19 cellular contexts compared by ENCODE assay signal in genomic region chr19:11942843-11943108, GRCh38. TPM values are rescaled to one million over a fixed set of nuclear protein-coding genes. Genes with fewer than 3 reads are reported as not detected.
"Had no signal": no experiment of that assay in that cellular context is flagged by ENCODE, and none has a peak within 500 bp of the region (broad histone marks: within the 10 kb centered on the region; RNA-seq: fewer than 3 reads in every experiment).

No MANE protein-coding gene starts in this region.

- H3K27me3 Mint-ChIP-seq: activated CD4-positive, alpha-beta memory T cell treated with anti-CD3 and anti-CD28 coated beads for 36 hours; progenitor cell of endocrine pancreas; stimulated activated memory B cell treated with anti-CD40 and anti-IgM and Interleukin-4, amounts not matched to agents 10 μg/mL and 1 μg/mL and 100 μg/mL, for 72 hours had no signal

- H3K4me3 ChIP-seq: heart right ventricle, left ventricle myocardium inferior, transverse colon had no signal

- H3K27ac Mint-ChIP-seq: activated CD4-positive, alpha-beta memory T cell treated with anti-CD3 and anti-CD28 coated beads for 36 hours; nephron; progenitor cell of endocrine pancreas; stimulated activated memory B cell treated with anti-CD40 and anti-IgM and Interleukin-4, amounts not matched to agents 10 μg/mL and 1 μg/mL and 100 μg/mL, for 72 hours; T-helper 2 cell treated with Interferon-gamma antibody and Interleukin-4, amounts not matched to agents 5 μg/mL and 100 μg/mL, for 36 hours had no signal

- H3K4me1 Mint-ChIP-seq: nephron had no signal

- DNase-seq: activated CD4-positive, alpha-beta memory T cell treated with anti-CD3 and anti-CD28 coated beads for 36 hours; activated CD4-positive, alpha-beta T cell treated with anti-CD3 and anti-CD28 coated beads for 1 hour; activated gamma-delta T cell; activated T-cell treated with anti-CD3 and anti-CD28 coated beads, Interleukin-2, amount 50 U/mL, for 4 hours; effector CD4-positive, alpha-beta T cell; gastrocnemius medialis; heart right ventricle; left ventricle myocardium inferior; mesenchymal stem cell; occipital lobe; right cardiac atrium; stimulated activated CD4-positive, alpha-beta T cell treated with anti-CD3 and anti-CD28 coated beads, Interleukin-1b, Interleukin-23, amount 100 ng/mL, for 48 hours; substantia nigra; transverse colon had no signal

- H3K4me3 Mint-ChIP-seq: activated CD4-positive, alpha-beta memory T cell treated with anti-CD3 and anti-CD28 coated beads for 36 hours; activated T-cell treated with anti-CD3 and anti-CD28 coated beads, Interleukin-2, amount 50 U/mL, for 4 hours; nephron; stimulated activated memory B cell treated with anti-CD40 and anti-IgM and Interleukin-4, amounts not matched to agents 10 μg/mL and 1 μg/mL and 100 μg/mL, for 72 hours; T-helper 2 cell treated with Interferon-gamma antibody and Interleukin-4, amounts not matched to agents 5 μg/mL and 100 μg/mL, for 36 hours had no signal

- ATAC-seq: activated T-cell treated with anti-CD3 and anti-CD28 coated beads, Interleukin-2, amount 50 U/mL, for 4 hours; gastrocnemius medialis; heart right ventricle; right cardiac atrium; stimulated activated memory B cell treated with anti-CD40 and anti-IgM and Interleukin-4, amounts not matched to agents 10 μg/mL and 1 μg/mL and 100 μg/mL, for 72 hours had no signal

RNA-seq across cellular contexts. Expression of gene ZNF700, which starts 17.9 kb away (rescaled TPM):
- total RNA-seq: astrocyte had no signal

RNA-seq across cellular contexts. Expression of gene ZNF763, which starts 22.1 kb away (rescaled TPM):
- total RNA-seq: astrocyte had no signal

RNA-seq across cellular contexts. Expression of gene ZNF69, which starts 55.2 kb away (rescaled TPM):
- total RNA-seq: astrocyte had no signal
